In genomic region chr11:67504023-67504949, GRCh38 we compare ENCODE assay signal across 9 cellular contexts. TPM values are rescaled to one million over a fixed set of nuclear protein-coding genes. Genes with fewer than 3 reads are reported as not detected.
A peak's percentile ranks its signal among the peaks of the same experiment; 100 is the strongest.
DNase-seq lines count a peak whose midpoint lies in the region; ATAC-seq and TF ChIP-seq lines count a peak whose summit lies in the region.
"Had no signal": no experiment of that assay in that cellular context is flagged by ENCODE, and none has a peak within 500 bp of the region (broad histone marks: within the 10 kb centered on the region; RNA-seq: fewer than 3 reads in every experiment).

No MANE protein-coding gene starts in this region.

- H3K4me3 ChIP-seq in Caco-2 (ENCODE audit: low read depth, low read length) (peak overlapping the region; percentile 91), KMS-11 (IDR thresholded peaks at IDR 0.05; ENCODE audit: insufficient read depth, low read depth, low read length) (no peak overlapping the region)

- no peaks in the 10 kb centered on the region for H4K20me1 ChIP-seq in KMS-11 (ENCODE audit: insufficient read depth)

- CTCF ChIA-PET in Caco-2 (lab: Charles Lee): interaction anchor here (1.7 kb wide), 1 partner anchor 103 kb away, joined by 4 read pairs; the partner anchor contains the start of gene PPP1CA

- ATAC-seq in HG02571 (IDR thresholded peaks at IDR 0.05; ENCODE audit: unreplicated experiment): no peak

- H3K36me3 Mint-ChIP-seq in Caco-2 (ENCODE audit: insufficient read depth, unreplicated experiment): peaks cover 60% of the 10 kb centered on the region
- H3K36me3 Mint-ChIP-seq in osteocyte (ENCODE audit: unreplicated experiment): peaks cover 7% of the 10 kb centered on the region

- H3K4me1 ChIP-seq in Caco-2 (peaks cover 32% of the 10 kb centered on the region), KMS-11 (ENCODE audit: low read depth, poor library complexity, severe bottlenecking) (peaks cover 31% of the 10 kb centered on the region)

- peaks cover 7% of the 10 kb centered on the region; the same call in 1 of the 2 replicates for H3K79me2 ChIP-seq in KMS-11 (ENCODE audit: insufficient read depth, low read depth)

- H3K36me3 ChIP-seq in Caco-2 (ENCODE audit: control insufficient read depth, insufficient read depth, low read length): peaks cover 3% of the 10 kb centered on the region; the same call in 1 of the 2 replicates
- no peaks in the 10 kb centered on the region for H3K36me3 ChIP-seq in KMS-11 (ENCODE audit: insufficient read depth)

- peak overlapping the region; percentile 34; the same call in 1 of the 2 replicates for H3K9ac ChIP-seq in KMS-11

- peak overlapping the region; percentile 98 for H3K4me2 ChIP-seq in KMS-11

- H3K4me3 Mint-ChIP-seq in Caco-2 (ENCODE audit: unreplicated experiment): peak overlapping the region; percentile 99
- peak overlapping the region; percentile 82 for H3K4me3 Mint-ChIP-seq in osteocyte (ENCODE audit: unreplicated experiment)

- TF ChIP-seq CTCF in Caco-2 (IDR thresholded peaks at IDR 0.05; ENCODE audit: insufficient read depth in 1 of 2, low read depth in 1 of 2, low read length in 1 of 2, severe bottlenecking in 1 of 2, unreplicated experiment in 1 of 2) (no peak), KMS-11 (conservative IDR thresholded peaks at IDR 0.05; ENCODE audit: low read depth, low read length) (no peak), osteocyte (IDR thresholded peaks at IDR 0.05) (no peak)

- no peak overlapping the region for H3K27ac ChIP-seq in KMS-11

- H3K27ac Mint-ChIP-seq in Caco-2 (ENCODE audit: unreplicated experiment): peak overlapping the region; percentile 87
- peak overlapping the region; percentile 77 for H3K27ac Mint-ChIP-seq in osteocyte (ENCODE audit: unreplicated experiment)

- peak overlapping the region; percentile 61 for H2AFZ ChIP-seq in KMS-11 (ENCODE audit: low read depth)

- POLR2A ChIA-PET in Caco-2 (lab: Charles Lee): no interaction called here

- intact Hi-C loops in Caco-2 (cut with micrococcal nuclease; ENCODE audit: unreplicated experiment): loop anchor here (1.0 to 10.0 kb wide), 2 partner anchors 21 to 389 kb away; partner anchors contain the start of genes AIP and KDM2A

- H3K27me3 Mint-ChIP-seq in Caco-2 (ENCODE audit: insufficient read depth, unreplicated experiment) (no peaks in the 10 kb centered on the region), osteocyte (ENCODE audit: unreplicated experiment) (no peaks in the 10 kb centered on the region)

- DNase-seq in Caco-2 (peak; percentile 56 to 60), fibroblast of gingiva (ENCODE audit: low read depth) (peak; percentile 17), osteocyte (ENCODE audit: extremely low spot score, unreplicated experiment) (no peak), DMS114 treated with DMSO at 0.1 percent for 48 hours (lab: John Stamatoyannopoulos, UW; ENCODE audit: unreplicated experiment) (no peak)
- DNase-seq in activated CD8-positive, alpha-beta memory T cell treated with anti-CD3 and anti-CD28 coated beads, Interleukin-2, amount 50 U/mL, for 4 hours: peak; percentile 44
- no peak for DNase-seq in NK-92 treated with Interleukin-12 subunit alpha and Interleukin-12 subunit beta, amount 100 ng/mL, for 24 hours (lab: John Stamatoyannopoulos, UW)

- peaks cover 33% of the 10 kb centered on the region for H3K4me1 Mint-ChIP-seq in Caco-2 (ENCODE audit: low read depth, unreplicated experiment)
- peaks cover 38% of the 10 kb centered on the region for H3K4me1 Mint-ChIP-seq in osteocyte (ENCODE audit: unreplicated experiment)

- BruUV-seq in Caco-2 (replicated peaks; lab: Mats Ljungman, UMichigan): no TSS peak

- no peaks in the 10 kb centered on the region for H3K9me3 ChIP-seq in Caco-2

- no peaks in the 10 kb centered on the region for H3K27me3 ChIP-seq in Caco-2 (replicated peaks; ENCODE audit: control insufficient read depth, insufficient read depth, low read length)
- no peaks in the 10 kb centered on the region for H3K27me3 ChIP-seq in KMS-11 (ENCODE audit: insufficient read depth, low read depth)

- H3K9me3 Mint-ChIP-seq in Caco-2 (ENCODE audit: unreplicated experiment) (no peaks in the 10 kb centered on the region), osteocyte (ENCODE audit: unreplicated experiment) (no peaks in the 10 kb centered on the region)

RNA-seq across cellular contexts. Expression of gene PITPNM1, which starts 0.9 kb away (rescaled TPM):
- total RNA-seq in Caco-2 (2022): 65.0 and 78.3 TPM in 2 replicates
- 46.7 and 46.9 TPM in 2 replicates for total RNA-seq in osteocyte

RNA-seq across cellular contexts. Expression of gene CDK2AP2, which starts 3.7 kb away (rescaled TPM):
- total RNA-seq in Caco-2 (2022) (96.1 and 99.4 TPM in 2 replicates), osteocyte (32.2 and 37.4 TPM in 2 replicates)

RNA-seq across cellular contexts. Expression of gene CABP2, which starts 19.0 kb away (rescaled TPM):
- total RNA-seq in Caco-2 (2022): not detected in 2 replicates
- not detected in 2 replicates for total RNA-seq in osteocyte
- total RNA-seq: T-helper 1 cell treated with Interleukin-12 subunit alpha and Interleukin-12 subunit beta and Interleukin-4 antibody, amounts not matched to agents 30 ng/mL and 1 ng/mL, for 36 hours had no signal

RNA-seq across cellular contexts. Expression of gene AIP, which starts 21.5 kb away (rescaled TPM):
- total RNA-seq in Caco-2 (2022): 110 and 112 TPM in 2 replicates
- 76.5 and 79.9 TPM in 2 replicates for total RNA-seq in osteocyte

RNA-seq across cellular contexts. Expression of gene TMEM134, which starts 35.2 kb away (rescaled TPM):
- total RNA-seq in Caco-2 (2022) (47.9 and 52.2 TPM in 2 replicates), osteocyte (51.4 and 54.5 TPM in 2 replicates)

Comparison
In these comparisons a context has a peak if more than half of its experiments do, and no peak if none do; other contexts are left out.
1. DNase-seq: peak in Caco-2 (2 of 2), activated CD8-positive, alpha-beta memory T cell treated with anti-CD3 and anti-CD28 coated beads, Interleukin-2, amount 50 U/mL, for 4 hours (single experiment) and fibroblast of gingiva (single experiment); none in osteocyte (single experiment), NK-92 treated with Interleukin-12 subunit alpha and Interleukin-12 subunit beta, amount 100 ng/mL, for 24 hours (single experiment) and DMS114 treated with DMSO at 0.1 percent for 48 hours (single experiment).